ENCODE assay signal across 9 cellular contexts in the genomic region with DNA sequence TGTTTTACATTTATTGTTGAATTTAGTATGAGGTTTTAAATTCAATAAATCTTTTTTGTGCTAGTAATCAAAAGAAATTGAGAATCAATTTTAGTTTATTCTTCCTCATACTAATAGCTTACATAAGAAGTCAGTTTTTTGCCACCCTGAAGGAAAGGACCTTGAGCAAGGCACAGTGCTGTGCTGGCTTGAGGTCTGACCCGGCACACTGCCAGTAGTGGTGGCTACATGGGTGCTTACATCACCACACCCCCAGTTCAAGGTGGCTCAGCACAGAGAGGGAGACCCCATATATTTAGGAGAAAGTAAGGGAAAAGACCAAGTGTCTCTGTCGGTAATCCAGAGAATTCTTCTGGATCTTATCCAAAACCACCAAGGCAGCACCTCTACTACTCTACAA.
"Had no signal": no experiment of that assay in that cellular context is flagged by ENCODE, and none has a peak within 500 bp of the region (broad histone marks: within the 10 kb centered on the region; RNA-seq: fewer than 3 reads in every experiment).

No MANE protein-coding gene starts in this region.

- H3K27ac ChIP-seq: GM23248 had no signal

- H3K4me3 ChIP-seq: GM23248, GM23338, HAP-1 had no signal

- ATAC-seq: GM23338, HCT116 had no signal

- DNase-seq: GM23248, GOT3, H7, H9, HCEC 1CT, HFFc6 had no signal

- H3K36me3 ChIP-seq: HAP-1 had no signal

- H3K9me3 ChIP-seq: HAP-1 had no signal

- H3K4me1 ChIP-seq: HAP-1 had no signal
